27 cellular contexts compared by ENCODE assay signal in the genomic region with DNA sequence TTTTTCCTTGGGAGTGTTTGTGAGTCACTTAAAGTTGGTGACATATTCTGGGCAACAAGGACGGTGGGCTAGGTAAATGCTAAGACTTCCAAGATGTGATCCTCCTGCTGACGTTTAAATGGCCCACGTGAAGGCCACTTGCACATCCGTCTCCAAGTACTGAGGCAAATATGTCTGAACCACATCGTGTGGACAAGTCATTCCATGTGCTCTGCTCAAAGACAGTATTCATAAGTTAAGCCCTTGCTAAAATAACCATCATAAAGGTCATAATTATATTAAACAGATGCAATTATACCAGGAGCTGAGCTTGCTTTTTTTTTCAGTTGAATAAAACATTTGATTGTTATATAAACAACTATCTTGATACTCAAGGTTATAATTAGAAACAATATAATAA. TPM values are rescaled to one million over a fixed set of nuclear protein-coding genes. Genes with fewer than 3 reads are reported as not detected.
"Had no signal": no experiment of that assay in that cellular context is flagged by ENCODE, and none has a peak within 500 bp of the region (broad histone marks: within the 10 kb centered on the region; RNA-seq: fewer than 3 reads in every experiment).

No MANE protein-coding gene starts in this region.

- H3K9me3 ChIP-seq: ascending aorta, body of pancreas had no signal

- DNase-seq: activated B cell treated with CpG ODN at 0.5 μM for 24 hours; activated CD4-positive, alpha-beta T cell treated with anti-CD3 and anti-CD28 coated beads for 1 hour; activated CD4-positive, alpha-beta T cell treated with anti-CD3 and anti-CD28 coated beads, Interleukin-2, amount 10 ng/mL, durations not matched to agents 24 days and 14 days; activated CD4-positive, alpha-beta T cell treated with anti-CD3 and anti-CD28 coated beads, Interleukin-2, amount 50 U/mL, for 48 hours; activated effector memory CD4-positive, alpha-beta T cell treated with anti-CD3 and anti-CD28 coated beads, Interleukin-2, amount 50 U/mL, for 16 hours; activated naive CD4-positive, alpha-beta T cell treated with Interleukin-2 at 50 U/mL for 16 hours; activated naive CD8-positive, alpha-beta T cell treated with anti-CD3 and anti-CD28 coated beads, Interleukin-2, amount 50 U/mL, for 24 hours; activated T-cell treated with anti-CD3 and anti-CD28 coated beads, Interleukin-2, amount 50 U/mL, for 4 hours; amniotic stem cell; body of pancreas; central memory CD4-positive, alpha-beta T cell; MM.1S; NCI-H1436; NCI-H1694 treated with DMSO at 0.1 percent for 48 hours; NCI-H2029 treated with DMSO at 0.1 percent for 48 hours; NCI-H226; NCI-H510A; NCI-H526 treated with DMSO at 0.1 percent for 48 hours; PC-3; SHP77 treated with DMSO at 0.1 percent for 48 hours; T-cell; T-helper 2 cell; T1000 had no signal

- ATAC-seq: activated naive CD4-positive, alpha-beta T cell treated with anti-CD3 and anti-CD28 coated beads, Interleukin-2, amount 50 U/mL, for 72 hours; activated naive CD8-positive, alpha-beta T cell treated with anti-CD3 and anti-CD28 coated beads, Interleukin-2, amount 50 U/mL, for 24 hours; activated T-cell treated with anti-CD3 and anti-CD28 coated beads, Interleukin-2, amount 50 U/mL, for 4 hours; body of pancreas; PC-3; T-cell had no signal

- H3K4me3 ChIP-seq: ascending aorta, body of pancreas had no signal

- H3K27ac ChIP-seq: ascending aorta, body of pancreas had no signal

- H3K36me3 ChIP-seq: ascending aorta had no signal

- H3K27me3 ChIP-seq: ascending aorta, body of pancreas had no signal

- H3K4me1 ChIP-seq: ascending aorta had no signal

RNA-seq across cellular contexts. Expression of a gene that starts 44.8 kb away (rescaled TPM):
- total RNA-seq: activated B cell treated with CpG ODN at 0.5 μM for 24 hours; activated CD4-positive, alpha-beta T cell treated with anti-CD3 and anti-CD28 coated beads, Interleukin-2, amount 10 ng/mL, durations not matched to agents 24 days and 14 days; activated naive CD4-positive, alpha-beta T cell treated with anti-CD3 and anti-CD28 coated beads, Interleukin-2, amount 50 U/mL, for 72 hours; activated T-cell treated with anti-CD3 and anti-CD28 coated beads, Interleukin-2, amount 50 U/mL, for 4 hours; ascending aorta; body of pancreas; bronchial epithelial cell; chondrocyte; PC-3; T-cell had no signal
